ENCODE assay signal across 11 cellular contexts in the genomic region with DNA sequence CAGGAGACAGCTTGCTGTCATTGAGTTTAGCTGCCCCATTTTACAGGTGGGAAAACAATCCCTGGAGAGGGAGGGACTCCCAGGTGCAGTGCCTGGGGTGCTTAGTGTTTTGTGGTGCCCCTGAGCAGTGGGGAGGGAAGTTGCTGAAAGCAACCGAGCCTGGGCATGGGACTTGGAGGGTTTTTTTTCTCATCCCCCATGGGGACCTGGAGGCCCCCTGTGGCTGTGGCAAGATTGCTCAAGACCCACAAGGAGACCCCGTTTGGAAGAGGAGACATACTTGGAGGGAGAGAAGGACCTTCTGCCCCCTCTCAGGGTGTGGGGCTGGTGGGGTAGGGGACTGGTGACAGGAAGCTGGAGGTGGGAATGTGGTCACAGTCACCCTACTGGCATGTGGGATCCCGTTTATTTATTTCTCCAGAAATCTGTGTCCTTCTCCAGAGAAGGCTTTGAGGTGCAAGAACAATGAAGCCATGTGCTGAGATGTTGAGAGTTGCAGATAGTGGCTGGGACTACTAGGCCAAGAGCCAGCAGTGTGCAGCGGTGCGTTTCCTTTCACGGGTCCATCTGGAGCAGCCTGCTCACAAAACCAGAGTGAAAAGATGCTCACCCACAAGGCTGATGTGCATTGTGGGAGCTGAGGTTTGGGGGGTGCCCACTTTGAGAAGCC. TPM values are rescaled to one million over a fixed set of nuclear protein-coding genes. Genes with fewer than 3 reads are reported as not detected.
DNase-seq lines count a peak whose midpoint lies in the region; FAIRE-seq and TF ChIP-seq lines count a peak whose summit lies in the region.
"Had no signal": no experiment of that assay in that cellular context is flagged by ENCODE, and none has a peak within 500 bp of the region (broad histone marks: within the 10 kb centered on the region; RNA-seq: fewer than 3 reads in every experiment).

No MANE protein-coding gene starts in this region.

- intact Hi-C loops in CD4-positive, alpha-beta memory T cell (cut with micrococcal nuclease): no loop called here

- no peak for DNase-seq in GM19239 (ENCODE audit: insufficient read length, low spot score)
- peak; percentile 23 for DNase-seq in NCI-H2171 (lab: John Stamatoyannopoulos, UW)
- peak in 1 of 2 donors; percentile 57 for DNase-seq in cardiac muscle cell (ENCODE audit: low read depth in 1 of 2, low spot score in 1 of 2)
- no peak for DNase-seq in putamen (ENCODE audit: low spot score)
- no peak for DNase-seq in MM.1S
- DNase-seq in CD4-positive, alpha-beta memory T cell: no peak
- DNase-seq in pons (ENCODE audit: low spot score): no peak
- DNase-seq: activated T-cell treated with anti-CD3 and anti-CD28 coated beads, Interleukin-2, amount 50 U/mL, for 48 hours had no signal

- H3K36me3 ChIP-seq in BLaER1 (peaks cover 19% of the 10 kb centered on the region; the same call in 1 of the 2 replicates), cardiac muscle cell (no peaks in the 10 kb centered on the region), MM.1S (replicated peaks; ENCODE audit: insufficient read depth, low read length) (no peaks in the 10 kb centered on the region)
- H3K36me3 ChIP-seq in CD4-positive, alpha-beta memory T cell (ENCODE audit: insufficient read depth, low read length): no peaks in the 10 kb centered on the region

- H3K79me2 ChIP-seq in MM.1S (ENCODE audit: low read length): 0 out of 2 replicates have a peak, but pooled peaks cover 2% of the 10 kb centered on the region

- H3K4me3 Mint-ChIP-seq in CD4-positive, alpha-beta memory T cell: peak overlapping the region in 1 of 8 donors; percentile 29

- no peaks in the 10 kb centered on the region for H3K9me2 ChIP-seq in MM.1S (replicated peaks; ENCODE audit: insufficient read depth, low read length)

- TF ChIP-seq CTCF in cardiac muscle cell (IDR thresholded peaks at IDR 0.05; ENCODE audit: low read depth, low read length): no peak
- no peak for TF ChIP-seq CTCF in MM.1S (IDR thresholded peaks at IDR 0.05; ENCODE audit: low read length)

- H2AFZ ChIP-seq in MM.1S (ENCODE audit: low read length): no peak overlapping the region

- H3K27me3 ChIP-seq in BLaER1 (no peaks in the 10 kb centered on the region), cardiac muscle cell (no peaks in the 10 kb centered on the region), MM.1S (replicated peaks; ENCODE audit: insufficient read depth, low read length) (no peaks in the 10 kb centered on the region)
- H3K27me3 ChIP-seq in CD4-positive, alpha-beta memory T cell (ENCODE audit: insufficient read depth, low read length): no peaks in the 10 kb centered on the region

- no peaks in the 10 kb centered on the region for H3K9me3 Mint-ChIP-seq in CD4-positive, alpha-beta memory T cell

- H3F3A ChIP-seq in MM.1S (ENCODE audit: insufficient read depth, low read length): no peaks in the 10 kb centered on the region

- H3K4me2 ChIP-seq in BLaER1 (peak overlapping the region; percentile 99), MM.1S (ENCODE audit: low read depth, low read length) (no peak overlapping the region)

- POLR2A ChIA-PET in CD4-positive, alpha-beta memory T cell (lab: Charles Lee; ENCODE audit: partially characterized antibody): no interaction called here

- H3K4me3 ChIP-seq in BLaER1 (no peak overlapping the region), cardiac muscle cell (no peak overlapping the region), MM.1S (ENCODE audit: low read length) (no peak overlapping the region)
- no peak overlapping the region for H3K4me3 ChIP-seq in CD4-positive, alpha-beta memory T cell (ENCODE audit: low read length in 2 of 2)
- H3K4me3 ChIP-seq: SK-N-MC had no signal

- H3K9me3 ChIP-seq in BLaER1 (no peaks in the 10 kb centered on the region), cardiac muscle cell (ENCODE audit: low read depth) (no peaks in the 10 kb centered on the region), MM.1S (replicated peaks; ENCODE audit: insufficient read depth, low read length) (no peaks in the 10 kb centered on the region)
- no peaks in the 10 kb centered on the region for H3K9me3 ChIP-seq in CD4-positive, alpha-beta memory T cell (ENCODE audit: control insufficient read depth in 1 of 2, low read length in 2 of 2)

- peaks cover 0 to 3% of the 10 kb centered on the region in 2 donors for H3K36me3 Mint-ChIP-seq in CD4-positive, alpha-beta memory T cell

- H3K9ac ChIP-seq in BLaER1 (peak overlapping the region; percentile 22; the same call in 1 of the 2 replicates), MM.1S (ENCODE audit: low read length) (no peak overlapping the region)

- peak overlapping the region; percentile 47 for H3K27ac ChIP-seq in BLaER1
- H3K27ac ChIP-seq in cardiac muscle cell: peak overlapping the region; percentile 35
- no peak overlapping the region for H3K27ac ChIP-seq in MM.1S (ENCODE audit: low read length)
- H3K27ac ChIP-seq in CD4-positive, alpha-beta memory T cell (ENCODE audit: low read depth, low read length): no peak overlapping the region
- H3K27ac ChIP-seq: SK-N-MC had no signal

- H4K20me1 ChIP-seq in BLaER1: peaks cover 100% of the 10 kb centered on the region
- no peaks in the 10 kb centered on the region for H4K20me1 ChIP-seq in MM.1S (ENCODE audit: insufficient read depth, low read length)

- peaks cover 100% of the 10 kb centered on the region for H3K4me1 ChIP-seq in BLaER1
- peaks cover 27% of the 10 kb centered on the region for H3K4me1 ChIP-seq in cardiac muscle cell (ENCODE audit: low read depth)
- H3K4me1 ChIP-seq in MM.1S (ENCODE audit: low read length): no peaks in the 10 kb centered on the region
- peaks cover 30% of the 10 kb centered on the region for H3K4me1 ChIP-seq in CD4-positive, alpha-beta memory T cell (ENCODE audit: insufficient read depth, low read length)

- H3K27me3 Mint-ChIP-seq in CD4-positive, alpha-beta memory T cell: no peaks in the 10 kb centered on the region

- H3K4me1 Mint-ChIP-seq in CD4-positive, alpha-beta memory T cell: peaks cover 23 to 85% (median 47%) of the 10 kb centered on the region in 4 donors

- peak; percentile 35 for FAIRE-seq in GM19239 (lab: Jason Lieb, UNC)
- FAIRE-seq: G401.6 had no signal

- CTCF ChIA-PET in CD4-positive, alpha-beta memory T cell (lab: Charles Lee; ENCODE audit: partially characterized antibody): interaction anchor here (2.3 kb wide), 1 partner anchor 105 kb away, joined by 4 read pairs; no protein-coding TSS in a partner anchor

- H3K27ac Mint-ChIP-seq in CD4-positive, alpha-beta memory T cell: peak overlapping the region in 3 of 7 donors; percentile 25 to 74 (median 48)

RNA-seq across cellular contexts. Expression of a gene that starts 21.5 kb away (rescaled TPM):
- 57.1 and 78.8 TPM in 2 replicates for total RNA-seq in cardiac muscle cell
- 48.2 and 57.7 TPM in 2 replicates for polyA plus RNA-seq in cardiac muscle cell
- 10 to 100 TPM; 23.1 to 25.4 TPM for total RNA-seq in CD4-positive, alpha-beta memory T cell
- polyA plus RNA-seq in CD4-positive, alpha-beta memory T cell: 1 to 10 TPM in 1 of 2 donors, under 1 TPM in 1; 0.58 to 4.9 TPM

Comparison
In these comparisons a context has a peak if more than half of its experiments do, and no peak if none do; other contexts are left out.
1. H3K27ac ChIP-seq: peak in BLaER1 (single experiment) and cardiac muscle cell (single experiment); none in MM.1S (single experiment) and CD4-positive, alpha-beta memory T cell (single experiment).